ENCODE assay signal across 8 cellular contexts in the genomic region with DNA sequence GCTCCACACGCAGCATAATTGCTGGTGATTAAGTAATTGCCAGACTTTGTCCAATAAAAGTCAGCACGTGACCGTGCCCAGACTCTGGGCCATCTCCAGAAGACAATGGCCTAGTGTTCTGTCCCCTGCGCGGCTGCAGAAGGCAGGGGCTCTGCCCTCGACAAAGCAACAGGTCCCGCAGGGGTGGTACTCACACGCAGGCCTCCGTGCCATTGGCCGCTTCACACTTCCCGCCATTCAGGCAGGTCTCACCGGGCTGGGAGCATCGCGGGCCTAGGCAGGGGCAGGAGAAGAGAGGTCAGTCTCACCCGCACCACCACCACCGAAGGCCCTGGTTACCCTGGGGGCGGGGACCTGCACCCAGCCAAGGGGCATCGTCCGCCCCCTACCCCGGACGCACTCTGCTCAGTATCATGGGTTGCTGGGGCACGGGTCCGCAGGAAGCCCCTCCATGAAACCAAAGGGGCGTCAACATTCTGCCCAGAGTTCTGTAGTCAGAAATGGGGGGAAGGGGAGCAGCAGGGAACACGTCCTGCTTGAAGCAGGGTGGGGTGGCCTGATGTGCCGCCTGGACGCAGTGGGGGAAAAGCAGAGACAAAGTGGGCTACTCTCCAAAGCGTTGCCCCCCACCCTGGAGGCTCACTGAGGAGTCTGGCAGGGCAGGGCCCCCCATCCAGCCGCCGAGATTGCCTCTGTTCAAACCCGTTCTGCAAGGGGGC. TPM values are rescaled to one million over a fixed set of nuclear protein-coding genes. Genes with fewer than 3 reads are reported as not detected.
A peak's percentile ranks its signal among the peaks of the same experiment; 100 is the strongest.
DNase-seq lines count a peak whose midpoint lies in the region; ATAC-seq, FAIRE-seq and TF ChIP-seq lines count a peak whose summit lies in the region.

No MANE protein-coding gene starts in this region.

- no peaks in the 10 kb centered on the region for H3K36me3 ChIP-seq in body of pancreas (replicated peaks in 1 of 2; ENCODE audit: insufficient read depth in 1 of 2, low read depth in 2 of 2)
- no peaks in the 10 kb centered on the region for H3K36me3 ChIP-seq in HepG2 (replicated peaks in 1 of 2; ENCODE audit: control insufficient read depth in 1 of 2, insufficient read depth in 2 of 2, low read length in 2 of 2)
- peaks cover 0 to 29% (median 16%) of the 10 kb centered on the region in 5 donors for H3K36me3 ChIP-seq in subcutaneous abdominal adipose tissue (ENCODE audit: control insufficient read depth in 5 of 5, insufficient read depth in 5 of 5, low read length in 5 of 5)

- intact Hi-C loops in body of pancreas (cut with DNase I) = loop anchor here (5.0 kb wide), 1 partner anchor 83 kb away; no protein-coding TSS in a partner anchor
- intact Hi-C loops in HepG2 (cut with micrococcal nuclease; ENCODE audit: unreplicated experiment) = no loop called here

- H3K4me2 ChIP-seq in HepG2 (ENCODE audit: low read depth, low read length) = no peak overlapping the region

- TF ChIP-seq CTCF in body of pancreas (IDR thresholded peaks at IDR 0.05) (no peak), HepG2 (CRISPR knock-in tag; IDR thresholded peaks at IDR 0.05) (no peak)

- H3K4me1 ChIP-seq in body of pancreas = peaks cover 77% of the 10 kb centered on the region
- peaks cover 28% of the 10 kb centered on the region for H3K4me1 ChIP-seq in HepG2 (ENCODE audit: insufficient read depth, low read length)
- H3K4me1 ChIP-seq in subcutaneous abdominal adipose tissue (ENCODE audit: control insufficient read depth in 5 of 5, insufficient read depth in 5 of 5, low read length in 5 of 5) = peaks cover 10 to 85% (median 74%) of the 10 kb centered on the region in 5 donors

- WGBS in body of pancreas, 2 donors = 16 to 20% methylated on average over 16 to 25 of the region's 31 CpGs
- 46% methylated on average over 24 of the region's 31 CpGs for WGBS in HepG2 (ENCODE audit: low lambda C conversion rate)

- POLR2A ChIA-PET in HepG2 (lab: Yijun Ruan, JAX) = no interaction called here

- CTCF ChIA-PET in HepG2 (lab: Yijun Ruan, JAX; ENCODE audit: low intra/inter-chr PET ratio, low total read pairs) = no interaction called here

- no peak for TF ChIP-seq RAD21 in HepG2 (CRISPR knock-in tag; IDR thresholded peaks at IDR 0.05)

- peak; percentile 88 for DNase-seq in NCI-H748 (lab: John Stamatoyannopoulos, UW; ENCODE audit: unreplicated experiment)
- DNase-seq in NCI-H748 treated with DMSO at 0.1 percent for 48 hours (lab: John Stamatoyannopoulos, UW) = no peak
- peak; percentile 59 to 79 (median 74) for DNase-seq in body of pancreas
- DNase-seq in HepG2 (ENCODE audit: low spot score) = peak; percentile 78
- no peak for DNase-seq in AML-193 (lab: John Stamatoyannopoulos, UW)
- no peak for DNase-seq in NCI-H187 (lab: John Stamatoyannopoulos, UW)

- H3K9me3 ChIP-seq in body of pancreas (no peaks in the 10 kb centered on the region), HepG2 (ENCODE audit: low read length) (no peaks in the 10 kb centered on the region), subcutaneous abdominal adipose tissue (ENCODE audit: control insufficient read depth in 5 of 5, low read length in 5 of 5) (no peaks in the 10 kb centered on the region)

- BruUV-seq in HepG2 (replicated peaks; lab: Mats Ljungman, UMichigan) = no TSS peak

- H3K27me3 ChIP-seq in body of pancreas (no peaks in the 10 kb centered on the region), HepG2 (ENCODE audit: control insufficient read depth in 1 of 2, insufficient read depth in 2 of 2, low read length in 2 of 2) (peaks cover 9 to 32% of the 10 kb centered on the region in 2 experiments), subcutaneous abdominal adipose tissue (ENCODE audit: control insufficient read depth in 5 of 5, insufficient read depth in 4 of 5, low read length in 5 of 5) (no peaks in the 10 kb centered on the region)

- H4K20me1 ChIP-seq in HepG2 (ENCODE audit: insufficient read depth, low read length) = no peaks in the 10 kb centered on the region

- H3K27ac ChIP-seq in body of pancreas (peak overlapping the region; percentile 87 to 99 (median 92)), HepG2 (ENCODE audit: extremely low read length, insufficient read depth, low read length) (no peak overlapping the region), subcutaneous abdominal adipose tissue (ENCODE audit: low read depth, low read length) (peak overlapping the region; percentile 97)

- H3K79me2 ChIP-seq in HepG2 (ENCODE audit: insufficient read depth, low read length) = no peaks in the 10 kb centered on the region

- in situ Hi-C loops in HepG2 (cut with HindIII; ENCODE audit: extremely low pct_ligation_motif_present, low pct_unique_long_range_greater_than_20kb) = no loop called here

- TF ChIP-seq POLR2A in body of pancreas (IDR thresholded peaks at IDR 0.05) (peak in 1 of 3 donors; percentile 31), HepG2 (IDR thresholded peaks at IDR 0.05; ENCODE audit: insufficient read depth in 1 of 2, low read depth in 2 of 2, low read length in 2 of 2) (no peak)

- H2AFZ ChIP-seq in HepG2 (ENCODE audit: low read length) = no peak overlapping the region

- no peak for TF ChIP-seq EP300 in HepG2 (IDR thresholded peaks at IDR 0.05; ENCODE audit: low read depth in 2 of 2, low read length in 2 of 2)
- no peak for TF ChIP-seq EP300 in HepG2 (CRISPR knock-in tag; IDR thresholded peaks at IDR 0.05; ENCODE audit: borderline replicate concordance)

- FAIRE-seq in HepG2 (lab: Jason Lieb, UNC) = no peak

- H3K9ac ChIP-seq in HepG2 (ENCODE audit: insufficient read depth, low read depth, low read length) (no peak overlapping the region), subcutaneous abdominal adipose tissue (ENCODE audit: low read length in 5 of 5) (peak overlapping the region; percentile 46 to 80 (median 63))

- peak; percentile 11 for ATAC-seq in body of pancreas
- ATAC-seq in HepG2 = peak; percentile 48
- ATAC-seq in GM19023 (IDR thresholded peaks at IDR 0.05; ENCODE audit: unreplicated experiment) = no peak

- H3K4me3 ChIP-seq in body of pancreas = peak overlapping the region; percentile 88 to 90
- no peak overlapping the region; a peak in 1 of 6 replicates for H3K4me3 ChIP-seq in HepG2 (replicated peaks in 1 of 3; ENCODE audit: insufficient read depth in 1 of 3, low read depth in 2 of 3, low read length in 3 of 3)
- peak overlapping the region; percentile 63 to 81 (median 79) for H3K4me3 ChIP-seq in subcutaneous abdominal adipose tissue (ENCODE audit: low read depth in 1 of 5, low read length in 5 of 5)

TF ChIP-seq in HepG2, 621 proteins besides CTCF, POLR2A, EP300 and RAD21 (continues in another document):
- 0 out of 2 replicates have a peak, but pooled peaks have one; percentile 11 for TF ChIP-seq EZH2 (conservative IDR thresholded peaks at IDR 0.05; ENCODE audit: low read depth, low read length)
- 0 out of 2 replicates have a peak, but pooled peaks have one; percentile 26 for TF ChIP-seq ZNF788 (CRISPR knock-in tag; IDR thresholded peaks at IDR 0.05; ENCODE audit: borderline replicate concordance)
- TF ChIP-seq, protein P1, sequence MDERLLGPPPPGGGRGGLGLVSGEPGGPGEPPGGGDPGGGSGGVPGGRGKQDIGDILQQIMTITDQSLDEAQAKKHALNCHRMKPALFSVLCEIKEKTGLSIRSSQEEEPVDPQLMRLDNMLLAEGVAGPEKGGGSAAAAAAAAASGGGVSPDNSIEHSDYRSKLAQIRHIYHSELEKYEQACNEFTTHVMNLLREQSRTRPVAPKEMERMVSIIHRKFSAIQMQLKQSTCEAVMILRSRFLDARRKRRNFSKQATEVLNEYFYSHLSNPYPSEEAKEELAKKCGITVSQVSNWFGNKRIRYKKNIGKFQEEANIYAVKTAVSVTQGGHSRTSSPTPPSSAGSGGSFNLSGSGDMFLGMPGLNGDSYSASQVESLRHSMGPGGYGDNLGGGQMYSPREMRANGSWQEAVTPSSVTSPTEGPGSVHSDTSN (CRISPR knock-in tag; IDR thresholded peaks at IDR 0.05) = no peak
- TF ChIP-seq CAMTA2 (CRISPR knock-in tag; IDR thresholded peaks at IDR 0.05; ENCODE audit: borderline replicate concordance) = no peak
- peak; percentile 54; the same call in 1 of the 2 replicates for TF ChIP-seq TBX2 (CRISPR knock-in tag; IDR thresholded peaks at IDR 0.05; ENCODE audit: borderline replicate concordance)
- no peak for TF ChIP-seq SOX6 (IDR thresholded peaks at IDR 0.05)
- TF ChIP-seq SOX6 (CRISPR knock-in tag; IDR thresholded peaks at IDR 0.05) = peak; percentile 65
- TF ChIP-seq BCL6 (CRISPR knock-in tag; IDR thresholded peaks at IDR 0.05) = peak; percentile 46; the same call in 1 of the 2 replicates
- no peak for TF ChIP-seq NFKB2 (CRISPR knock-in tag; IDR thresholded peaks at IDR 0.05; ENCODE audit: borderline replicate concordance)
- no peak for TF ChIP-seq TBX3 (IDR thresholded peaks at IDR 0.05; ENCODE audit: borderline replicate concordance)

RNA-seq across cellular contexts. Expression of a gene that starts 1.9 kb away (rescaled TPM):
- 10 to 100 TPM; 29.6 to 65.3 TPM for total RNA-seq in body of pancreas
- 0.22 and 0.35 TPM in 2 replicates for total RNA-seq in HepG2 (2016; rRNA removed; fragmentation: Illumina TruSeq; extraction: Trizol)
- 0.18 and 0.20 TPM in 2 replicates for total RNA-seq in HepG2 (2016; cell fraction: cytosol; rRNA removed; fragmentation: Illumina TruSeq; extraction: Trizol; ENCODE audit: low read depth)
- total RNA-seq in HepG2 (2016; cell fraction: insoluble cytoplasmic fraction; rRNA removed; fragmentation: Illumina TruSeq; extraction: Trizol) = 0.13 and 0.43 TPM in 2 replicates
- 0.17 and 0.28 TPM in 2 replicates for total RNA-seq in HepG2 (2016; cell fraction: membrane; rRNA removed; fragmentation: Illumina TruSeq; extraction: Trizol)
- 0.69 and 1.3 TPM in 2 replicates for total RNA-seq in HepG2 (2016; cell fraction: nucleus; rRNA removed; fragmentation: Illumina TruSeq; extraction: Trizol)
- 0.09 and 0.12 TPM in 2 replicates for polyA plus RNA-seq in HepG2 (2011; rRNA removed)
- 0.04 and 0.11 TPM in 2 replicates for polyA plus RNA-seq in HepG2 (2011; cell fraction: cytosol; rRNA removed)
- polyA plus RNA-seq in HepG2 (2011; cell fraction: nucleus; rRNA removed) = 0.90 and 1.1 TPM in 2 replicates
- 0.09 and 0.31 TPM in 2 replicates for polyA plus RNA-seq in HepG2 (2012)
- polyA plus RNA-seq in HepG2 (2016; cell fraction: cytosol; fragmentation: Illumina TruSeq; extraction: Trizol; ENCODE audit: low read depth) = 0.02 TPM in 2 replicates
- 0.15 and 0.22 TPM in 2 replicates for polyA plus RNA-seq in HepG2 (2016; cell fraction: insoluble cytoplasmic fraction; fragmentation: Illumina TruSeq; extraction: Trizol; ENCODE audit: low read depth)
- polyA plus RNA-seq in HepG2 (2016; cell fraction: membrane; fragmentation: Illumina TruSeq; extraction: Trizol; ENCODE audit: low read depth) = 0.05 and 0.13 TPM in 2 replicates
- 1.3 and 1.9 TPM in 2 replicates for polyA plus RNA-seq in HepG2 (2016; cell fraction: nucleus; fragmentation: Illumina TruSeq; extraction: Trizol; ENCODE audit: insufficient read depth, low read depth)
- 0.54 and 4.7 TPM in 2 replicates for polyA minus RNA-seq in HepG2 (2011; rRNA and poly(A)+ RNA removed; ENCODE audit: low replicate concordance)
- polyA minus RNA-seq in HepG2 (2011; cell fraction: cytosol; rRNA and poly(A)+ RNA removed) = 0.44 and 0.99 TPM in 2 replicates
- polyA minus RNA-seq in HepG2 (2011; cell fraction: nucleus; rRNA and poly(A)+ RNA removed) = 0.64 and 0.75 TPM in 2 replicates

Comparison
In these comparisons a context has a peak if more than half of its experiments do, and no peak if none do; other contexts are left out.
1. DNase-seq: peak in NCI-H748 (single experiment), body of pancreas (4 of 4) and HepG2 (single experiment); none in NCI-H748 treated with DMSO at 0.1 percent for 48 hours (single experiment), AML-193 (0 of 2) and NCI-H187 (0 of 2).
2. H3K4me3 ChIP-seq: peak in body of pancreas (2 of 2) and subcutaneous abdominal adipose tissue (5 of 5); none in HepG2 (0 of 3).
3. RNA of a gene that starts 1.9 kb away (total RNA-seq): 29.6 to 65.3 TPM in body of pancreas; 0.13 to 1.3 TPM in HepG2; every median in the first group is over 10 times any median in the second.